ENCODE assay signal across 28 cellular contexts in the genomic region with DNA sequence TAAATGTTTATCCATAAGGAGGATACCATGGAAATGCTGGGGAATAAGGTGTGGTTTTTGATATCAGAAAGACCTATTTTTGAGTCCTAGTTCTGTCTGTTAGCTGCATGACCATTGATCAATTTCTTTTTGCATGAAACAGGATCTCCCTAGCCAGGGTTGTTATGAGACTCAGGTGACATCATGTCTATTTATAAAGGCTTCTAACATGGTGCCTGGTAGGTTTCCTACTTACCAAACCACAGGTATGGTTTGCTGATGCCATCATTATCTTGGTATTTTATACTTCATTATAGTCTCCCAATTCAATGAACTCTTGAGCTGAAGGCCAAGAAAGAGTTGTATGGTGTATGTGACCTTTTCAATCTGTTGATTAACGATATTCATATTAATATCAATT.
"Had no signal": no experiment of that assay in that cellular context is flagged by ENCODE, and none has a peak within 500 bp of the region (broad histone marks: within the 10 kb centered on the region; RNA-seq: fewer than 3 reads in every experiment).

No MANE protein-coding gene starts in this region.

- H3K4me3 Mint-ChIP-seq: activated CD8-positive, alpha-beta T cell treated with anti-CD3 and anti-CD28 coated beads for 36 hours; activated naive CD4-positive, alpha-beta T cell treated with anti-CD3 and anti-CD28 coated beads, Interleukin-2, amount 10 ng/mL, durations not matched to agents 7 days and 5 days; activated naive CD8-positive, alpha-beta T cell treated with anti-CD3 and anti-CD28 coated beads for 36 hours; activated T-cell treated with anti-CD3 and anti-CD28 coated beads, Interleukin-2, amount 50 U/mL, for 72 hours had no signal

- H3K4me1 Mint-ChIP-seq: activated naive CD4-positive, alpha-beta T cell treated with anti-CD3 and anti-CD28 coated beads, Interleukin-2, amount 10 ng/mL, durations not matched to agents 7 days and 5 days; activated naive CD8-positive, alpha-beta T cell treated with anti-CD3 and anti-CD28 coated beads for 36 hours had no signal

- FAIRE-seq: bronchial epithelial cell had no signal

- H3K9me3 Mint-ChIP-seq: activated CD8-positive, alpha-beta T cell treated with anti-CD3 and anti-CD28 coated beads for 36 hours; activated naive CD4-positive, alpha-beta T cell treated with anti-CD3 and anti-CD28 coated beads, Interleukin-2, amount 10 ng/mL, durations not matched to agents 7 days and 5 days; activated naive CD8-positive, alpha-beta T cell treated with anti-CD3 and anti-CD28 coated beads for 36 hours; activated T-cell treated with anti-CD3 and anti-CD28 coated beads, Interleukin-2, amount 50 U/mL, for 72 hours; activated T-helper 2 cell treated with anti-CD3 and anti-CD28 coated beads, Interferon-gamma antibody, Interleukin-2, Interleukin-4, amounts not matched to agents 10 μg/mL and 5 μg/mL and 100 μg/mL, durations not matched to agents 14 hours and 24 hours and 36 hours had no signal

- H3K36me3 ChIP-seq: Peyer's patch, SJSA1 had no signal

- H3K36me3 Mint-ChIP-seq: activated naive CD4-positive, alpha-beta T cell treated with anti-CD3 and anti-CD28 coated beads, Interleukin-2, amount 10 ng/mL, durations not matched to agents 7 days and 5 days; activated naive CD8-positive, alpha-beta T cell treated with anti-CD3 and anti-CD28 coated beads for 36 hours had no signal

- ATAC-seq: activated CD4-positive, CD25-positive, alpha-beta regulatory T cell treated with anti-CD3 and anti-CD28 coated beads, Interleukin-2, amount 50 U/mL, for 24 hours; activated CD8-positive, alpha-beta T cell treated with anti-CD3 and anti-CD28 coated beads for 36 hours; activated T-cell treated with anti-CD3 and anti-CD28 coated beads, Interleukin-2, amount 50 U/mL, for 72 hours; SK-N-SH treated with all-trans-retinoic acid at 6 μM for 48 hours had no signal

- H3K27ac Mint-ChIP-seq: activated CD8-positive, alpha-beta T cell treated with anti-CD3 and anti-CD28 coated beads for 36 hours; activated naive CD4-positive, alpha-beta T cell treated with anti-CD3 and anti-CD28 coated beads, Interleukin-2, amount 10 ng/mL, durations not matched to agents 7 days and 5 days; activated naive CD8-positive, alpha-beta T cell treated with anti-CD3 and anti-CD28 coated beads for 36 hours; activated T-cell treated with anti-CD3 and anti-CD28 coated beads, Interleukin-2, amount 50 U/mL, for 72 hours; activated T-helper 2 cell treated with anti-CD3 and anti-CD28 coated beads, Interferon-gamma antibody, Interleukin-2, Interleukin-4, amounts not matched to agents 10 μg/mL and 5 μg/mL and 100 μg/mL, durations not matched to agents 14 hours and 24 hours and 36 hours had no signal

- H3K27ac ChIP-seq: Peyer's patch, RWPE1, SJSA1 had no signal

- H3K4me3 ChIP-seq: Peyer's patch, SJSA1 had no signal

- DNase-seq: activated CD4-positive, alpha-beta T cell treated with anti-CD3 and anti-CD28 coated beads for 4 hours; activated CD8-positive, alpha-beta memory T cell treated with anti-CD3 and anti-CD28 coated beads, Interleukin-2, amount 50 U/mL, for 4 hours; activated CD8-positive, alpha-beta T cell treated with anti-CD3 and anti-CD28 coated beads for 36 hours; activated gamma-delta T cell treated with Interleukin-2 at 50 U/mL for 16 hours; activated naive CD4-positive, alpha-beta T cell treated with anti-CD3 and anti-CD28 coated beads, Interleukin-2, amount 10 ng/mL, durations not matched to agents 7 days and 5 days; activated naive CD8-positive, alpha-beta T cell treated with anti-CD3 and anti-CD28 coated beads for 36 hours; activated T-cell treated with anti-CD3 and anti-CD28 coated beads, Interleukin-2, amount 50 U/mL, for 72 hours; central memory CD4-positive, alpha-beta T cell; IMR-90; Kasumi-1; KBM-7; NCI-H1092 treated with DMSO at 0.1 percent for 48 hours; NCI-H1436; NCI-H187 treated with DMSO at 0.1 percent for 48 hours; NCI-H2171; NCI-H2227 treated with DMSO at 0.1 percent for 48 hours; NCI-H446 treated with DMSO at 0.1 percent for 48 hours; NCI-H524 treated with DMSO at 0.1 percent for 48 hours; NCI-H82; Peyer's patch; Right ventricle myocardium superior; SW 1271 had no signal

- H3K4me1 ChIP-seq: Peyer's patch, SJSA1 had no signal

- H3K27me3 ChIP-seq: Peyer's patch, SJSA1 had no signal

- H3K9me3 ChIP-seq: Peyer's patch, SJSA1 had no signal

- H3K27me3 Mint-ChIP-seq: activated naive CD4-positive, alpha-beta T cell treated with anti-CD3 and anti-CD28 coated beads, Interleukin-2, amount 10 ng/mL, durations not matched to agents 7 days and 5 days had no signal
